ENCODE assay signal across 18 cellular contexts in genomic region chr7:113083834-113084498, GRCh38. TPM values are rescaled to one million over a fixed set of nuclear protein-coding genes. Genes with fewer than 3 reads are reported as not detected.
"Had no signal": no experiment of that assay in that cellular context is flagged by ENCODE, and none has a peak within 500 bp of the region (broad histone marks: within the 10 kb centered on the region; RNA-seq: fewer than 3 reads in every experiment).

No MANE protein-coding gene starts in this region.

- H3K4me3 Mint-ChIP-seq: activated naive CD8-positive, alpha-beta T cell; memory B cell; naive thymus-derived CD4-positive, alpha-beta T cell had no signal

- H3K79me2 ChIP-seq: hepatocyte had no signal

- H3K27me3 ChIP-seq: ovary, sigmoid colon had no signal

- H3K4me3 ChIP-seq: gastroesophageal sphincter, hepatocyte, left lung, mucosa of descending colon, ovary, sigmoid colon, spleen, stomach, thoracic aorta had no signal

- H3K4me1 ChIP-seq: left lung had no signal

- DNase-seq: activated CD4-positive, alpha-beta T cell treated with anti-CD3 and anti-CD28 coated beads, Interleukin-2, amount 50 U/mL, for 1 hour; activated CD4-positive, CD25-positive, alpha-beta regulatory T cell; activated CD8-positive, alpha-beta memory T cell treated with anti-CD3 and anti-CD28 coated beads for 24 hours; activated gamma-delta T cell treated with Interleukin-2 at 50 U/mL for 16 hours; left lung; mucosa of descending colon; naive thymus-derived CD4-positive, alpha-beta T cell; ovary; sigmoid colon; spleen; stomach; SW 1271 had no signal

- H3K36me3 Mint-ChIP-seq: activated naive CD8-positive, alpha-beta T cell; memory B cell; naive thymus-derived CD4-positive, alpha-beta T cell had no signal

- H3K9me3 ChIP-seq: gastroesophageal sphincter, left lung, mucosa of descending colon, ovary, sigmoid colon, spleen, stomach, thoracic aorta had no signal

- H3K9me3 Mint-ChIP-seq: memory B cell had no signal

- H3K4me2 ChIP-seq: hepatocyte had no signal

- H3K27ac ChIP-seq: gastroesophageal sphincter, hepatocyte, left lung, ovary, sigmoid colon, spleen, stomach, thoracic aorta had no signal

- H2AFZ ChIP-seq: hepatocyte had no signal

- H3K27ac Mint-ChIP-seq: activated naive CD8-positive, alpha-beta T cell; memory B cell; naive thymus-derived CD4-positive, alpha-beta T cell had no signal

- ATAC-seq: gastroesophageal sphincter; left lung; mucosa of descending colon; naive thymus-derived CD4-positive, alpha-beta T cell had no signal

- H3K36me3 ChIP-seq: gastroesophageal sphincter, left lung, ovary, sigmoid colon, spleen, stomach, thoracic aorta had no signal

RNA-seq across cellular contexts. Expression of gene GPR85, which starts 2.7 kb away (rescaled TPM):
- total RNA-seq: naive thymus-derived CD4-positive, alpha-beta T cell; T-helper 2 cell treated with Interferon-gamma antibody and Interleukin-4, amounts not matched to agents 100 ng/mL and 5 ng/mL, for 36 hours had no signal
